36 cellular contexts compared by ENCODE assay signal in the genomic region with DNA sequence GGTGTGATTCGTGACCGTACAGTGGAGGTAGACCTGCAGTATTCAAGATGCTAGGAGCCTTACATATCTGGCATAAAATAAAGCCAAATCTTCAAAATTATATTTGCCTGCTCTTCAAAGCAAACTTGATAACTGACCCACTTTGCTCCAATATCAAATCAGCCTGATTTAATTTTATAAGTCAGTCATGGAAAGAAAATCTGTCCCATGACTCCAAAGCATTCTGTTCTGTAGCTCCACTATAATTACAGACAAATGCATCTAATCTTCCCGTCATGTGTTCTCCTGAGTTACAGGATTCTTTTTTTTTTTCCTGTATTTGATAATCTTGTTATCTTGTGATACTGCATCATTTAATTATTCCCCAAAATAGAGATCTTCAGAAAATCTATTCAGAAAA. TPM values are rescaled to one million over a fixed set of nuclear protein-coding genes. Genes with fewer than 3 reads are reported as not detected.
"Had no signal": no experiment of that assay in that cellular context is flagged by ENCODE, and none has a peak within 500 bp of the region (broad histone marks: within the 10 kb centered on the region; RNA-seq: fewer than 3 reads in every experiment).

No MANE protein-coding gene starts in this region.

- H3K4me3 ChIP-seq: adrenal gland, body of pancreas, breast epithelium had no signal

- H3K36me3 ChIP-seq: adrenal gland, brain microvascular endothelial cell, breast epithelium had no signal

- ATAC-seq: activated CD8-positive, alpha-beta T cell treated with anti-CD3 and anti-CD28 coated beads for 36 hours; activated naive CD4-positive, alpha-beta T cell treated with anti-CD3 and anti-CD28 coated beads, Interleukin-2, amount 50 U/mL, for 72 hours; activated T-cell treated with anti-CD3 and anti-CD28 coated beads, Interleukin-2, amount 50 U/mL, for 4 hours; activated T-cell treated with anti-CD3 and anti-CD28 coated beads, Interleukin-2, amount 50 U/mL, for 72 hours; activated T-helper 17 cell treated with anti-CD3 and anti-CD28 coated beads, Interleukin-2, amount 50 U/mL, for 72 hours; body of pancreas had no signal

- H3K4me1 Mint-ChIP-seq: activated B cell treated with CpG ODN at 0.5 μM for 24 hours; activated T-helper 17 cell treated with anti-CD3 and anti-CD28 coated beads, Interleukin-2, amount 50 U/mL, for 72 hours had no signal

- H3K27me3 ChIP-seq: adrenal gland, body of pancreas, breast epithelium had no signal

- H3K9me3 Mint-ChIP-seq: activated B cell treated with CpG ODN at 0.5 μM for 24 hours; activated CD4-positive, alpha-beta memory T cell treated with anti-CD3 and anti-CD28 coated beads for 36 hours; activated CD4-positive, alpha-beta T cell treated with anti-CD3 and anti-CD28 coated beads, Interleukin-2, amount 10 ng/mL, durations not matched to agents 24 days and 14 days; activated CD8-positive, alpha-beta T cell treated with anti-CD3 and anti-CD28 coated beads for 36 hours; activated naive CD4-positive, alpha-beta T cell treated with anti-CD3 and anti-CD28 coated beads for 36 hours; activated naive CD4-positive, alpha-beta T cell treated with anti-CD3 and anti-CD28 coated beads, Interleukin-2, amount 50 U/mL, for 72 hours; activated naive CD8-positive, alpha-beta T cell treated with anti-CD3 and anti-CD28 coated beads for 36 hours; activated T-cell treated with anti-CD3 and anti-CD28 coated beads, Interleukin-2, amount 50 U/mL, for 4 hours; activated T-cell treated with anti-CD3 and anti-CD28 coated beads, Interleukin-2, amount 50 U/mL, for 72 hours; activated T-helper 1 cell treated with anti-CD3 and anti-CD28 coated beads, Interleukin-12 subunit alpha, Interleukin-12 subunit beta, Interleukin-2, Interleukin-4 antibody, amounts not matched to agents 30 ng/mL and 10 ng/mL and 1 ng/mL, durations not matched to agents 14 hours and 24 hours and 36 hours; activated T-helper 17 cell treated with anti-CD3 and anti-CD28 coated beads, Interleukin-2, amount 50 U/mL, for 72 hours; T-helper 1 cell treated with Interleukin-12 subunit alpha and Interleukin-12 subunit beta and Interleukin-4 antibody, amounts not matched to agents 30 μg/mL and 1 μg/mL, for 36 hours; T-helper 2 cell treated with Interferon-gamma antibody and Interleukin-4, amounts not matched to agents 5 μg/mL and 100 μg/mL, for 36 hours had no signal

- H3K27ac Mint-ChIP-seq: activated B cell treated with CpG ODN at 0.5 μM for 24 hours; activated CD4-positive, alpha-beta memory T cell treated with anti-CD3 and anti-CD28 coated beads for 36 hours; activated CD4-positive, alpha-beta T cell treated with anti-CD3 and anti-CD28 coated beads, Interleukin-2, amount 10 ng/mL, durations not matched to agents 24 days and 14 days; activated CD8-positive, alpha-beta T cell treated with anti-CD3 and anti-CD28 coated beads for 36 hours; activated naive CD4-positive, alpha-beta T cell treated with anti-CD3 and anti-CD28 coated beads for 36 hours; activated naive CD4-positive, alpha-beta T cell treated with anti-CD3 and anti-CD28 coated beads, Interleukin-2, amount 50 U/mL, for 72 hours; activated naive CD8-positive, alpha-beta T cell treated with anti-CD3 and anti-CD28 coated beads for 36 hours; activated T-cell treated with anti-CD3 and anti-CD28 coated beads, Interleukin-2, amount 50 U/mL, for 72 hours; activated T-helper 1 cell treated with anti-CD3 and anti-CD28 coated beads, Interleukin-12 subunit alpha, Interleukin-12 subunit beta, Interleukin-2, Interleukin-4 antibody, amounts not matched to agents 30 ng/mL and 10 ng/mL and 1 ng/mL, durations not matched to agents 14 hours and 24 hours and 36 hours; activated T-helper 17 cell treated with anti-CD3 and anti-CD28 coated beads, Interleukin-2, amount 50 U/mL, for 72 hours; T-helper 1 cell treated with Interleukin-12 subunit alpha and Interleukin-12 subunit beta and Interleukin-4 antibody, amounts not matched to agents 30 μg/mL and 1 μg/mL, for 36 hours; T-helper 2 cell treated with Interferon-gamma antibody and Interleukin-4, amounts not matched to agents 5 μg/mL and 100 μg/mL, for 36 hours had no signal

- H3K4me1 ChIP-seq: adrenal gland, body of pancreas, breast epithelium had no signal

- H3K4me3 Mint-ChIP-seq: activated B cell treated with CpG ODN at 0.5 μM for 24 hours; activated CD4-positive, alpha-beta memory T cell treated with anti-CD3 and anti-CD28 coated beads for 36 hours; activated CD4-positive, alpha-beta T cell treated with anti-CD3 and anti-CD28 coated beads, Interleukin-2, amount 10 ng/mL, durations not matched to agents 24 days and 14 days; activated CD8-positive, alpha-beta T cell treated with anti-CD3 and anti-CD28 coated beads for 36 hours; activated naive CD4-positive, alpha-beta T cell treated with anti-CD3 and anti-CD28 coated beads for 36 hours; activated naive CD8-positive, alpha-beta T cell treated with anti-CD3 and anti-CD28 coated beads for 36 hours; activated T-cell treated with anti-CD3 and anti-CD28 coated beads, Interleukin-2, amount 50 U/mL, for 4 hours; activated T-cell treated with anti-CD3 and anti-CD28 coated beads, Interleukin-2, amount 50 U/mL, for 72 hours; activated T-helper 1 cell treated with anti-CD3 and anti-CD28 coated beads, Interleukin-12 subunit alpha, Interleukin-12 subunit beta, Interleukin-2, Interleukin-4 antibody, amounts not matched to agents 30 ng/mL and 10 ng/mL and 1 ng/mL, durations not matched to agents 14 hours and 24 hours and 36 hours; activated T-helper 17 cell treated with anti-CD3 and anti-CD28 coated beads, Interleukin-2, amount 50 U/mL, for 72 hours; T-helper 1 cell treated with Interleukin-12 subunit alpha and Interleukin-12 subunit beta and Interleukin-4 antibody, amounts not matched to agents 30 μg/mL and 1 μg/mL, for 36 hours; T-helper 2 cell treated with Interferon-gamma antibody and Interleukin-4, amounts not matched to agents 5 μg/mL and 100 μg/mL, for 36 hours had no signal

- H3K36me3 Mint-ChIP-seq: activated CD4-positive, alpha-beta memory T cell treated with anti-CD3 and anti-CD28 coated beads for 36 hours; activated naive CD4-positive, alpha-beta T cell treated with anti-CD3 and anti-CD28 coated beads, Interleukin-2, amount 50 U/mL, for 72 hours; activated naive CD8-positive, alpha-beta T cell treated with anti-CD3 and anti-CD28 coated beads for 36 hours had no signal

- DNase-seq: activated B cell treated with CpG ODN at 0.5 μM for 24 hours; activated CD4-positive, alpha-beta memory T cell treated with anti-CD3 and anti-CD28 coated beads for 36 hours; activated CD4-positive, alpha-beta T cell treated with anti-CD3 and anti-CD28 coated beads for 4 hours; activated CD4-positive, alpha-beta T cell treated with anti-CD3 and anti-CD28 coated beads, Interleukin-2, amount 10 ng/mL, durations not matched to agents 24 days and 14 days; activated CD4-positive, alpha-beta T cell treated with anti-CD3 and anti-CD28 coated beads, Interleukin-2, amount 50 U/mL, for 1 hour; activated CD4-positive, alpha-beta T cell treated with anti-CD3 and anti-CD28 coated beads, Interleukin-2, amount 50 U/mL, for 4 hours; activated CD4-positive, CD25-positive, alpha-beta regulatory T cell treated with anti-CD3 and anti-CD28 coated beads, Interleukin-2, amount 50 U/mL, for 72 hours; activated CD8-positive, alpha-beta memory T cell treated with anti-CD3 and anti-CD28 coated beads, Interleukin-2, amount 50 U/mL, for 4 hours; activated CD8-positive, alpha-beta T cell treated with anti-CD3 and anti-CD28 coated beads for 36 hours; activated effector memory CD4-positive, alpha-beta T cell treated with anti-CD3 and anti-CD28 coated beads, Interleukin-2, amount 50 U/mL, for 16 hours; activated gamma-delta T cell treated with Interleukin-2 at 50 U/mL for 16 hours; activated naive CD4-positive, alpha-beta T cell; activated naive CD4-positive, alpha-beta T cell treated with anti-CD3 and anti-CD28 coated beads for 36 hours; activated naive CD4-positive, alpha-beta T cell treated with anti-CD3 and anti-CD28 coated beads, Interleukin-2, amount 50 U/mL, for 16 hours; activated naive CD8-positive, alpha-beta T cell treated with anti-CD3 and anti-CD28 coated beads for 36 hours; activated T-cell treated with anti-CD3 and anti-CD28 coated beads for 4 hours; activated T-cell treated with anti-CD3 and anti-CD28 coated beads, Interleukin-2, amount 50 U/mL, for 1 hour; activated T-cell treated with anti-CD3 and anti-CD28 coated beads, Interleukin-2, amount 50 U/mL, for 4 hours; activated T-cell treated with anti-CD3 and anti-CD28 coated beads, Interleukin-2, amount 50 U/mL, for 72 hours; adrenal gland; amniotic stem cell; aorta; body of pancreas; brain microvascular endothelial cell; central memory CD4-positive, alpha-beta T cell; cerebellar nuclear complex; T-helper 2 cell; T-helper 9 cell had no signal

- H3K27ac ChIP-seq: adrenal gland, body of pancreas, brain microvascular endothelial cell, breast epithelium, VCaP had no signal

- H3K9me3 ChIP-seq: adrenal gland, body of pancreas, breast epithelium had no signal

RNA-seq across cellular contexts. Expression of a gene that starts 27.4 kb away (rescaled TPM):
- total RNA-seq: activated B cell treated with CpG ODN at 0.5 μM for 24 hours; activated CD8-positive, alpha-beta memory T cell treated with anti-CD3 and anti-CD28 coated beads for 36 hours; activated CD8-positive, alpha-beta T cell treated with anti-CD3 and anti-CD28 coated beads for 36 hours; activated naive CD4-positive, alpha-beta T cell treated with anti-CD3 and anti-CD28 coated beads, Interleukin-2, amount 50 U/mL, for 72 hours; activated naive CD8-positive, alpha-beta T cell treated with anti-CD3 and anti-CD28 coated beads for 36 hours; activated T-helper 1 cell treated with anti-CD3 and anti-CD28 coated beads, Interleukin-12 subunit alpha, Interleukin-12 subunit beta, Interleukin-2, Interleukin-4 antibody, amounts not matched to agents 30 ng/mL and 10 ng/mL and 1 ng/mL, durations not matched to agents 14 hours and 24 hours and 36 hours; activated T-helper 17 cell treated with anti-CD3 and anti-CD28 coated beads, Interleukin-2, amount 50 U/mL, for 72 hours had no signal
